25 cellular contexts compared by ENCODE assay signal in the genomic region with DNA sequence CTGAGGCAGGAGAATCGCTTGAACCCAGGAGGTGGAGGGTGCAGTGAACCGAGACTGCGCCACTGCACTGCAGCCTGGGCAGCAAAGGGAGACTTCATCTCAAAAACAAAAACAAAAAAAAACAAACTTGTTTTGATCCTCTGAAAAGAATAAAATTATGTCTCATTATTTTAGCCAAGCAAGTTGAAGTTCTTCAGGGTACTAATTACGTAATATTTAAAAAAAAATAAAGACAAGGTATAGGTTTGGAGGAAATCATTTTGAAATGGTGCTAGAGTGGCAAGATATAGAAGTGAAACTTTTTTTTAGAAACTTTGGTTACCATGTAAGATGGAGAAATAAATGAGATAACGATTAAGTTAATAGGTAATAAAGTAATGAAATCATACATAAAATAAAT. TPM values are rescaled to one million over a fixed set of nuclear protein-coding genes. Genes with fewer than 3 reads are reported as not detected.
"Had no signal": no experiment of that assay in that cellular context is flagged by ENCODE, and none has a peak within 500 bp of the region (broad histone marks: within the 10 kb centered on the region; RNA-seq: fewer than 3 reads in every experiment).

No MANE protein-coding gene starts in this region.

- H3K27me3 ChIP-seq: SJSA1 had no signal

- DNase-seq: KBM-7, NCI-H1092 treated with DMSO at 0.1 percent for 48 hours, NCI-H1436, NCI-H187, NCI-H2029, NCI-H2081 treated with DMSO at 0.1 percent for 48 hours, NCI-H2171, NCI-H226, NCI-H446, NCI-H510A, NCI-H524 treated with DMSO at 0.1 percent for 48 hours, NCI-H69, NCI-H774, Right ventricle myocardium superior, RPMI8226, SIG-M5, SW 1271, T-cell had no signal

- H3K9me3 ChIP-seq: SJSA1 had no signal

- ATAC-seq: T-cell had no signal

- H3K4me3 ChIP-seq: SJSA1, SK-N-MC had no signal

- H3K4me1 ChIP-seq: SJSA1 had no signal

- FAIRE-seq: RCC 7860 had no signal

- H3K36me3 ChIP-seq: SJSA1 had no signal

- H3K27ac ChIP-seq: SJSA1, SK-N-MC had no signal

RNA-seq across cellular contexts. Expression of a gene that starts 54.4 kb away (rescaled TPM):
- total RNA-seq: HT1080, LHCN-M2, MCF 10A, Right ventricle myocardium superior, SJSA1, T-cell had no signal
- polyA plus RNA-seq: IgD-negative memory B cell had no signal
